Comparison of ENCODE assay signal across 27 cellular contexts in the genomic region with DNA sequence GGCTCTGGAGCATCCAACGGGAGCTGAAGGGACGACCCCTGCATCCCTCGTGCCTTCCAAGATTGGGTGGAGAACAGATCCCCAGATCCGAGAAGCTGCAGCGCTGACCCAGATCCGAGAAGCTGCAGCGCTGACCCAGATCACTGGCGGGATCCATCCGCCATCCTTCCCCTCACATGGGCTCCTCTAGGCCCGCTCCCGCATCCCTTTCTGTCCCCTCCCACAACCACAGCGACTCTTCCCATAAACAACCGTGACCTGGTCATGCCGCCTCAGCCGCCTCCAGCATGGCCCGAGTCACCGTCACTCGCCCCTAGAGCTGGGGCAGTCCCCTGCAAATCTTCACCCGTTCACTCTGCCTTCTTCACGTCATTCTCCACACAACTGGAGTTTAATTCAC.
"Had no signal": no experiment of that assay in that cellular context is flagged by ENCODE, and none has a peak within 500 bp of the region (broad histone marks: within the 10 kb centered on the region; RNA-seq: fewer than 3 reads in every experiment).

No MANE protein-coding gene starts in this region.

- ATAC-seq: stimulated activated effector memory CD8-positive, alpha-beta T cell treated with anti-CD3 and anti-CD28 coated beads, Interleukin-12 subunit alpha, Interleukin-12 subunit beta, amount 100 ng/mL, for 72 hours; stimulated activated memory B cell treated with anti-CD40 and anti-IgM and Interleukin-4, amounts not matched to agents 10 μg/mL and 1 μg/mL and 100 μg/mL, for 72 hours; stimulated activated naive B cell treated with anti-CD40 and anti-IgM and Interleukin-4, amounts not matched to agents 10 μg/mL and 1 μg/mL and 100 μg/mL, for 72 hours; stimulated activated naive CD8-positive, alpha-beta T cell treated with anti-CD3 and anti-CD28 coated beads, Interleukin-15, amount 100 ng/mL, for 72 hours; stimulated activated naive CD8-positive, alpha-beta T cell treated with anti-CD3 and anti-CD28 coated beads, Interleukin-15, Interleukin-2, amounts not matched to agents 100 U/mL and 50 U/mL, for 24 hours; upper lobe of right lung had no signal

- H3K27ac ChIP-seq: stomach, suprapubic skin, testis, thoracic aorta, thyroid gland, tibial artery, transverse colon, upper lobe of left lung, upper lobe of right lung, uterus, vagina had no signal

- H3K4me1 Mint-ChIP-seq: stimulated activated effector memory CD8-positive, alpha-beta T cell treated with anti-CD3 and anti-CD28 coated beads, Interleukin-12 subunit alpha, Interleukin-12 subunit beta, amount 100 ng/mL, for 72 hours; stimulated activated memory B cell treated with anti-CD40 and anti-IgM and Interleukin-4, amounts not matched to agents 10 μg/mL and 1 μg/mL and 100 μg/mL, for 72 hours; stimulated activated naive B cell treated with anti-CD40 and anti-IgM and Interleukin-4, amounts not matched to agents 10 μg/mL and 1 μg/mL and 100 μg/mL, for 72 hours; stimulated activated naive CD8-positive, alpha-beta T cell treated with anti-CD3 and anti-CD28 coated beads, Interleukin-15, amount 100 ng/mL, for 72 hours had no signal

- H3K9me3 ChIP-seq: stomach, suprapubic skin, testis, thoracic aorta, thyroid gland, tibial artery, transverse colon, upper lobe of left lung, upper lobe of right lung, uterus, vagina had no signal

- H3K36me3 ChIP-seq: stomach, suprapubic skin, thoracic aorta, thyroid gland, tibial artery, transverse colon, upper lobe of left lung, upper lobe of right lung, uterus, vagina had no signal

- DNase-seq: stimulated activated CD4-positive, alpha-beta T cell treated with anti-CD3 and anti-CD28 coated beads, Interleukin-2, amount 100 ng/mL, for 24 hours; stimulated activated CD4-positive, alpha-beta T cell treated with anti-CD3 and anti-CD28 coated beads, Interleukin-2, amount 100 ng/mL, for 48 hours; stimulated activated CD4-positive, alpha-beta T cell treated with anti-CD3 and anti-CD28 coated beads, Interleukin-4, amount 100 ng/mL, for 1 hour; stimulated activated CD4-positive, alpha-beta T cell treated with anti-CD3 and anti-CD28 coated beads, Interleukin-4, amount 100 ng/mL, for 24 hours; stimulated activated CD4-positive, alpha-beta T cell treated with anti-CD3 and anti-CD28 coated beads, Interleukin-4, amount 100 ng/mL, for 4 hours; stimulated activated CD8-positive, alpha-beta memory T cell treated with anti-CD3 and anti-CD28 coated beads, Interleukin-4, amount 100 ng/mL, for 48 hours; stimulated activated naive B cell treated with anti-CD40 and anti-IgM and Interleukin-4, amounts not matched to agents 10 μg/mL and 1 μg/mL and 100 μg/mL, for 72 hours; stimulated activated naive CD4-positive, alpha-beta T cell; stimulated activated naive CD4-positive, alpha-beta T cell treated with Interleukin-2 at 50 U/mL for 16 hours; stimulated activated naive CD8-positive, alpha-beta T cell treated with anti-CD3 and anti-CD28 coated beads, Interleukin-15, amount 100 ng/mL, for 72 hours; stimulated activated naive CD8-positive, alpha-beta T cell treated with anti-CD3 and anti-CD28 coated beads, Interleukin-15, Interleukin-2, amounts not matched to agents 100 U/mL and 50 U/mL, for 24 hours; stomach; substantia nigra; testis; thyroid gland; tibial artery; transverse colon; upper lobe of right lung; uterus had no signal

- H3K27ac Mint-ChIP-seq: stimulated activated effector memory CD8-positive, alpha-beta T cell treated with anti-CD3 and anti-CD28 coated beads, Interleukin-12 subunit alpha, Interleukin-12 subunit beta, amount 100 ng/mL, for 72 hours; stimulated activated memory B cell treated with anti-CD40 and anti-IgM and Interleukin-4, amounts not matched to agents 10 μg/mL and 1 μg/mL and 100 μg/mL, for 72 hours; stimulated activated naive B cell treated with anti-CD40 and anti-IgM and Interleukin-4, amounts not matched to agents 10 μg/mL and 1 μg/mL and 100 μg/mL, for 72 hours; stimulated activated naive CD8-positive, alpha-beta T cell treated with anti-CD3 and anti-CD28 coated beads, Interleukin-15, Interleukin-2, amounts not matched to agents 100 ng/mL and 50 ng/mL, for 24 hours; type B pancreatic cell had no signal

- H3K9me3 Mint-ChIP-seq: stimulated activated effector memory CD8-positive, alpha-beta T cell treated with anti-CD3 and anti-CD28 coated beads, Interleukin-12 subunit alpha, Interleukin-12 subunit beta, amount 100 ng/mL, for 72 hours; stimulated activated memory B cell treated with anti-CD40 and anti-IgM and Interleukin-4, amounts not matched to agents 10 μg/mL and 1 μg/mL and 100 μg/mL, for 72 hours; stimulated activated naive B cell treated with anti-CD40 and anti-IgM and Interleukin-4, amounts not matched to agents 10 μg/mL and 1 μg/mL and 100 μg/mL, for 72 hours; stimulated activated naive CD8-positive, alpha-beta T cell treated with anti-CD3 and anti-CD28 coated beads, Interleukin-15, amount 100 ng/mL, for 72 hours; stimulated activated naive CD8-positive, alpha-beta T cell treated with anti-CD3 and anti-CD28 coated beads, Interleukin-15, Interleukin-2, amounts not matched to agents 100 ng/mL and 50 ng/mL, for 24 hours; type B pancreatic cell had no signal

- H3K4me3 Mint-ChIP-seq: stimulated activated effector memory CD8-positive, alpha-beta T cell treated with anti-CD3 and anti-CD28 coated beads, Interleukin-12 subunit alpha, Interleukin-12 subunit beta, amount 100 ng/mL, for 72 hours; stimulated activated memory B cell treated with anti-CD40 and anti-IgM and Interleukin-4, amounts not matched to agents 10 μg/mL and 1 μg/mL and 100 μg/mL, for 72 hours; stimulated activated naive B cell treated with anti-CD40 and anti-IgM and Interleukin-4, amounts not matched to agents 10 μg/mL and 1 μg/mL and 100 μg/mL, for 72 hours; stimulated activated naive CD8-positive, alpha-beta T cell treated with anti-CD3 and anti-CD28 coated beads, Interleukin-15, amount 100 ng/mL, for 72 hours; stimulated activated naive CD8-positive, alpha-beta T cell treated with anti-CD3 and anti-CD28 coated beads, Interleukin-15, Interleukin-2, amounts not matched to agents 100 ng/mL and 50 ng/mL, for 24 hours; type B pancreatic cell had no signal

- H3K4me1 ChIP-seq: stomach, suprapubic skin, testis, thyroid gland, tibial artery, transverse colon, upper lobe of left lung, upper lobe of right lung, uterus, vagina had no signal

- H3K36me3 Mint-ChIP-seq: stimulated activated effector memory CD8-positive, alpha-beta T cell treated with anti-CD3 and anti-CD28 coated beads, Interleukin-12 subunit alpha, Interleukin-12 subunit beta, amount 100 ng/mL, for 72 hours; stimulated activated memory B cell treated with anti-CD40 and anti-IgM and Interleukin-4, amounts not matched to agents 10 μg/mL and 1 μg/mL and 100 μg/mL, for 72 hours; stimulated activated naive B cell treated with anti-CD40 and anti-IgM and Interleukin-4, amounts not matched to agents 10 μg/mL and 1 μg/mL and 100 μg/mL, for 72 hours; type B pancreatic cell had no signal

- H3K27me3 ChIP-seq: suprapubic skin, testis, thyroid gland, tibial artery, upper lobe of left lung, upper lobe of right lung, uterus, vagina had no signal

- H3K4me3 ChIP-seq: stomach, suprapubic skin, thoracic aorta, thyroid gland, tibial artery, transverse colon, upper lobe of left lung, upper lobe of right lung, uterus, vagina had no signal

- H3K27me3 Mint-ChIP-seq: stimulated activated naive CD8-positive, alpha-beta T cell treated with anti-CD3 and anti-CD28 coated beads, Interleukin-15, amount 100 ng/mL, for 72 hours; stimulated activated naive CD8-positive, alpha-beta T cell treated with anti-CD3 and anti-CD28 coated beads, Interleukin-15, Interleukin-2, amounts not matched to agents 100 ng/mL and 50 ng/mL, for 24 hours had no signal
